In the genomic region with DNA sequence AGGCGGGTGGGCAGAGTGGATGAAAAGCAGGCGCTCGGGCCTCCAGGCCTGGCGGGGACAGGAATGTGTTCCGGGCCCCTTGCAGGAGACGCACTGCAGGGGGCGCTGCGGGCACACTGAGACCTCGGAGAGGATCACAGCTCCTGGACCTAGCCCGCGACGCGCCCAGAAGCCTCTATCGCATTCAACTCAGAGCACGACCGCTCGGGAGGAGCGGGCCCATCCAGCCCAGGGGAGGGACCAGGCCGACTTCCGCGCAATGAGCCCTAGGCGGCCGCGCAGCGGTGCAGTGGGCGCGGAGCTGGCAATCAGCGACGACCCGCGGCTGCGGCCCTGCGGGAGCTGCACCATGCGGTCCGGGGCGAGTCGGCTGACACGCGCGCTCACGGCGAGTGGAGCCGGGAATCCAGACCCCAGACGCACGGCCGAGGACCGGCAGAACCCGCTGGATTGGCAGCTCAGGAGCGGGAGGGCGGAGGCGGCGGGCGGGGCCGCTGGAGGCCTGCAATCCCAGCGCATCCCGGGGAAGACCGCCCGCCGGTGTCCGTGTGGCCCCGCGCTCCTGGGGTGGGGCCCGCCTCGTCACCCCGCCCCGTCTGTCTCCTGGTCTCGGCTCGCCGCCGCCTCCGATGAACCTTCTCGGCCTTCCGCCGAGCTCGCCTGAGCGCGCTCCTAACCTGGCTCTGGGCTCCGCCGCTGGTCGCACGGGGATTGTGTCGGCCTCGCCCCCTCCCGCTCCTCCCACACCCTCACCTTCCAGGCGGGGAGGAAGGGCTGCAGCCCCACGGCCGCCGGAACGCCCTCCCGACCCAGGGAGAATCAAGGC, we compare ENCODE assay signal across 8 cellular contexts. TPM values are rescaled to one million over a fixed set of nuclear protein-coding genes. Genes with fewer than 3 reads are reported as not detected.
DNase-seq lines count a peak whose midpoint lies in the region; ATAC-seq and TF ChIP-seq lines count a peak whose summit lies in the region.

No MANE protein-coding gene starts in this region.

- no peaks in the 10 kb centered on the region for H3K36me3 ChIP-seq in spleen

- peak overlapping the region; percentile 26 to 84 (median 64) for H3K27ac ChIP-seq in spleen

- H3K4me3 ChIP-seq in AG10803 (ENCODE audit: low read length) (peak overlapping the region; percentile 71), WI38 (ENCODE audit: low read depth, low read length) (peak overlapping the region; percentile 70), cardiac fibroblast (replicated peaks in 1 of 2; ENCODE audit: low read depth in 2 of 2, low read length in 2 of 2) (peak overlapping the region; percentile 66 to 67), spleen (peak overlapping the region; percentile 40 to 93 (median 65))

- 0 to 1% (median 1%) methylated on average over 35 to 90 of the region's 90 CpGs for WGBS in spleen, 5 donors

- TF ChIP-seq CTCF in AG10803 (conservative IDR thresholded peaks at IDR 0.05; ENCODE audit: low read length) = peak; percentile 76
- TF ChIP-seq CTCF in WI38 (IDR thresholded peaks at IDR 0.05; ENCODE audit: low read depth, low read length) = peak; percentile 80
- peak; percentile 96 for TF ChIP-seq CTCF in cardiac fibroblast (IDR thresholded peaks at IDR 0.05; ENCODE audit: low read depth, low read length)
- peak; percentile 82 to 96 (median 94) for TF ChIP-seq CTCF in spleen (IDR thresholded peaks at IDR 0.05 in 8 of 11, conservative IDR thresholded peaks at IDR 0.05 in 3 of 11)

- in situ Hi-C loops in GM18951 (cut with MboI; ENCODE audit: low sequenced_read_pairs, unreplicated experiment) = loop anchor here (5.0 kb wide), 1 partner anchor 182 kb away; no protein-coding TSS in a partner anchor

- intact Hi-C loops in spleen (cut with DNase I; ENCODE audit: low total_unique reads) = no loop called here

- H3K4me1 ChIP-seq in spleen = peaks cover 17 to 37% (median 29%) of the 10 kb centered on the region in 6 donors

- H3K9me3 ChIP-seq in spleen = no peaks in the 10 kb centered on the region

- TF ChIP-seq POLR2A in GM18951 (IDR thresholded peaks at IDR 0.05; ENCODE audit: extremely low read depth, insufficient read depth, insufficient read length) (peak; percentile 56), spleen (IDR thresholded peaks at IDR 0.05) (no peak)

- peak; percentile 91 for ATAC-seq in HG03175 (IDR thresholded peaks at IDR 0.05; ENCODE audit: unreplicated experiment)

- DNase-seq in AG10803 (ENCODE audit: low read depth) (peak; percentile 94), NCI-H2227 (lab: John Stamatoyannopoulos, UW; ENCODE audit: unreplicated experiment) (peak; percentile 94), cardiac fibroblast (ENCODE audit: low read depth in 2 of 2) (peak; percentile 96 to 97), inferior parietal cortex (ENCODE audit: extremely low spot score) (peak; percentile 95), spleen (peak; percentile 98)

- peaks cover 0 to 58% (median 17%) of the 10 kb centered on the region in 7 donors for H3K27me3 ChIP-seq in spleen (replicated peaks in 1 of 7)

RNA-seq across cellular contexts. Expression of a gene that starts 33.5 kb away (rescaled TPM):
- under 1 TPM in 4 of 7 donors, not detected in 3; 0.10 to 0.42 (median 0.17) TPM for total RNA-seq in spleen
- polyA plus RNA-seq in spleen = under 1 TPM in 2 of 3 donors, not detected in 1; 0.06 to 0.18 TPM

Comparison
In these comparisons a context has a peak if more than half of its experiments do, and no peak if none do; other contexts are left out.
1. Peak in every context shown above with its lines: DNase-seq, ATAC-seq, H3K4me3 ChIP-seq and H3K27ac ChIP-seq.